Comparison of ENCODE assay signal across 8 cellular contexts in genomic region chr6:149316108-149316727, GRCh38. TPM values are rescaled to one million over a fixed set of nuclear protein-coding genes. Genes with fewer than 3 reads are reported as not detected.
DNase-seq lines count a peak whose midpoint lies in the region; ATAC-seq and TF ChIP-seq lines count a peak whose summit lies in the region.

No MANE protein-coding gene starts in this region.

- H3K27ac ChIP-seq in GM23338 (ENCODE audit: low read depth) (peak overlapping the region; percentile 95), gastrocnemius medialis (peak overlapping the region; percentile 94 to 98 (median 96))

- DNase-seq in GM23338 (ENCODE audit: low spot score) (no peak), T-helper 17 cell (no peak), foreskin fibroblast (no peak), gastrocnemius medialis (no peak), amygdala (lab: John Stamatoyannopoulos, UW) (no peak)
- no peak for DNase-seq in activated CD4-positive, alpha-beta T cell treated with anti-CD3 and anti-CD28 coated beads, Interleukin-2, amount 50 U/mL, for 4 hours

- H3K9me3 ChIP-seq in T-helper 17 cell (ENCODE audit: control insufficient read depth, low read length, poor library complexity, severe bottlenecking): no peaks in the 10 kb centered on the region
- H3K9me3 ChIP-seq in gastrocnemius medialis: no peaks in the 10 kb centered on the region

- ATAC-seq in GM23338 (no peak), T-helper 17 cell (no peak), gastrocnemius medialis (no peak), GM18870 (IDR thresholded peaks at IDR 0.05; ENCODE audit: unreplicated experiment) (no peak), HG03159 (IDR thresholded peaks at IDR 0.05; ENCODE audit: unreplicated experiment) (no peak)

- in situ Hi-C loops in gastrocnemius medialis (cut with MboI; ENCODE audit: low sequenced_read_pairs in 4 of 4): loop anchor here in 1 of 4 donors (25.0 kb wide), 1 partner anchor 96 kb away; the partner anchor contains the start of gene SUMO4

- H3K9me2 ChIP-seq in GM23338 (ENCODE audit: insufficient read depth): peaks cover 4% of the 10 kb centered on the region

- H3K4me3 Mint-ChIP-seq in GM23338 (peak overlapping the region; percentile 93), T-helper 17 cell (peak overlapping the region; percentile 98)

- intact Hi-C loops in gastrocnemius medialis (cut with DNase I; ENCODE audit: low total_unique reads): loop anchor here (2.0 kb wide), 1 partner anchor 95 kb away; no protein-coding TSS in a partner anchor

- H2AFZ ChIP-seq in GM23338: peak overlapping the region; percentile 88

- H3K4me1 ChIP-seq in GM23338 (ENCODE audit: insufficient read depth): peaks cover 31% of the 10 kb centered on the region
- peaks cover 24 to 27% of the 10 kb centered on the region in 2 donors for H3K4me1 ChIP-seq in gastrocnemius medialis

- no peaks in the 10 kb centered on the region for H3F3A ChIP-seq in GM23338 (replicated peaks; ENCODE audit: low read depth)

- TF ChIP-seq POLR2A in gastrocnemius medialis (IDR thresholded peaks at IDR 0.05): no peak

- H3K27me3 ChIP-seq in GM23338 (ENCODE audit: insufficient read depth) (no peaks in the 10 kb centered on the region), gastrocnemius medialis (peaks cover 0 to 2% (median 0%) of the 10 kb centered on the region in 3 donors)

- TF ChIP-seq CTCF in GM23338 (conservative IDR thresholded peaks at IDR 0.05; ENCODE audit: low read depth in 2 of 2) (no peak), foreskin fibroblast (IDR thresholded peaks at IDR 0.05; ENCODE audit: low read depth, low read length) (no peak), gastrocnemius medialis (IDR thresholded peaks at IDR 0.05 in 4 of 5, conservative IDR thresholded peaks at IDR 0.05 in 1 of 5) (no peak)

- peaks cover 15% of the 10 kb centered on the region; the same call in 1 of the 2 replicates for H4K20me1 ChIP-seq in GM23338 (replicated peaks; ENCODE audit: insufficient read depth)

- peaks cover 29% of the 10 kb centered on the region for H3K79me2 ChIP-seq in GM23338 (replicated peaks; ENCODE audit: insufficient read depth)

- H3K36me3 ChIP-seq in GM23338 (ENCODE audit: insufficient read depth) (no peaks in the 10 kb centered on the region), gastrocnemius medialis (no peaks in the 10 kb centered on the region)

- peak overlapping the region; percentile 88 for H3K27ac Mint-ChIP-seq in GM23338
- H3K27ac Mint-ChIP-seq in T-helper 17 cell: peak overlapping the region; percentile 97

- peaks cover 24% of the 10 kb centered on the region for H3K4me1 Mint-ChIP-seq in GM23338
- peaks cover 21% of the 10 kb centered on the region for H3K4me1 Mint-ChIP-seq in T-helper 17 cell

- H3K4me3 ChIP-seq in GM23338: peak overlapping the region; percentile 84
- peak overlapping the region; percentile 82 to 89 for H3K4me3 ChIP-seq in foreskin fibroblast (ENCODE audit: low read depth in 1 of 2, low read length in 2 of 2)
- H3K4me3 ChIP-seq in gastrocnemius medialis: peak overlapping the region; percentile 89 to 98 (median 96)

- no peaks in the 10 kb centered on the region for H3K9me3 Mint-ChIP-seq in GM23338

- peak overlapping the region; percentile 82 for H3K4me2 ChIP-seq in GM23338

- H3K27me3 Mint-ChIP-seq in GM23338 (ENCODE audit: insufficient read depth, low read depth, poor library complexity) (no peaks in the 10 kb centered on the region), T-helper 17 cell (no peaks in the 10 kb centered on the region)

- H3K36me3 Mint-ChIP-seq in GM23338 (ENCODE audit: low read depth) (no peaks in the 10 kb centered on the region), T-helper 17 cell (ENCODE audit: low read depth) (peaks cover 4% of the 10 kb centered on the region)

TF ChIP-seq in GM23338, 12 proteins besides CTCF, POLR2A, EP300 and RAD21 (continues in another document):
- TF ChIP-seq JUNB (IDR thresholded peaks at IDR 0.05; ENCODE audit: unreplicated experiment) (no peak), ZNF331 (CRISPR knock-in tag; IDR thresholded peaks at IDR 0.05; ENCODE audit: low read depth) (no peak), NANOG (IDR thresholded peaks at IDR 0.05; ENCODE audit: borderline replicate concordance) (no peak), POLR2AphosphoS5 (IDR thresholded peaks at IDR 0.05; ENCODE audit: low read depth) (no peak), CREB1 (CRISPR knock-in tag; IDR thresholded peaks at IDR 0.05; ENCODE audit: low read depth) (no peak), STAT1 (IDR thresholded peaks at IDR 0.05; ENCODE audit: unreplicated experiment) (no peak), EZH2phosphoT487 (IDR thresholded peaks at IDR 0.05; ENCODE audit: unreplicated experiment) (no peak), EZH2 (IDR thresholded peaks at IDR 0.05; ENCODE audit: low read depth, unreplicated experiment) (no peak), ZNF462 (CRISPR knock-in tag; IDR thresholded peaks at IDR 0.05) (no peak), ZNF114 (CRISPR knock-in tag; IDR thresholded peaks at IDR 0.05) (no peak)

RNA-seq across cellular contexts. Expression of gene TAB2, which starts 1.3 kb away (rescaled TPM):
- total RNA-seq in GM23338 (2014; rRNA removed; shearing (Covaris generic)): 59.2 and 65.5 TPM in 2 replicates
- 19.8 and 21.7 TPM in 2 replicates for polyA plus RNA-seq in GM23338 (2016; fragmentation: Nextera tagmentation; extraction: Ambion mirVana)
- 100 to 1,000 TPM; 192 to 199 TPM for total RNA-seq in T-helper 17 cell
- 10 to 100 TPM; 63.7 to 73.5 (median 69.2) TPM for total RNA-seq in gastrocnemius medialis
